ENCODE assay signal across 8 cellular contexts in genomic region chr14:75542585-75543091, GRCh38. TPM values are rescaled to one million over a fixed set of nuclear protein-coding genes. Genes with fewer than 3 reads are reported as not detected.
DNase-seq lines count a peak whose midpoint lies in the region; ATAC-seq, FAIRE-seq and TF ChIP-seq lines count a peak whose summit lies in the region.

No MANE protein-coding gene starts in this region.

- CTCF ChIA-PET in endothelial cell of umbilical vein (lab: Charles Lee) (interaction anchor here (0.9 to 1.8 kb wide), 5 partner anchors 15 to 56 kb away, joined by 3 to 11 read pairs (median 5); no protein-coding TSS in a partner anchor), HEK293T (lab: Yijun Ruan, JAX) (interaction anchor here (0.6 to 1.4 kb wide), 2 partner anchors 18 to 24 kb away, joined by 3 to 6 read pairs; no protein-coding TSS in a partner anchor)

- H3K79me2 ChIP-seq in endothelial cell of umbilical vein (ENCODE audit: control insufficient read depth, insufficient read depth, low read length): no peaks in the 10 kb centered on the region

- DNase-seq in GM19238 (ENCODE audit: insufficient read length, low spot score) (peak; percentile 77), endothelial cell of umbilical vein (ENCODE audit: low read depth, low spot score) (no peak), pons (ENCODE audit: low spot score) (peak; percentile 49), upper lobe of right lung (peak; percentile 88), HEK293T (ENCODE audit: extremely low spot score) (no peak), NCI-H345 (lab: John Stamatoyannopoulos, UW) (no peak)
- peak; percentile 94 for DNase-seq in activated CD4-positive, alpha-beta T cell treated with anti-CD3 and anti-CD28 coated beads, Interleukin-2, amount 10 ng/mL, durations not matched to agents 24 days and 14 days

- peak overlapping the region; percentile 67 for H3K4me3 Mint-ChIP-seq in activated CD4-positive, alpha-beta T cell treated with anti-CD3 and anti-CD28 coated beads, Interleukin-2, amount 10 ng/mL, durations not matched to agents 24 days and 14 days

- peaks cover 70% of the 10 kb centered on the region for H3K4me1 Mint-ChIP-seq in activated CD4-positive, alpha-beta T cell treated with anti-CD3 and anti-CD28 coated beads, Interleukin-2, amount 10 ng/mL, durations not matched to agents 24 days and 14 days

- no peak for TF ChIP-seq POLR2A in endothelial cell of umbilical vein (IDR thresholded peaks at IDR 0.05; ENCODE audit: low read depth, low read length)

- H3K36me3 ChIP-seq in endothelial cell of umbilical vein (ENCODE audit: control insufficient read depth in 2 of 2, extremely low read depth in 1 of 2, insufficient read depth in 2 of 2, low read length in 2 of 2): no peaks in the 10 kb centered on the region
- H3K36me3 ChIP-seq in upper lobe of right lung: no peaks in the 10 kb centered on the region

- H3K4me3 ChIP-seq in endothelial cell of umbilical vein (replicated peaks in 1 of 3; ENCODE audit: insufficient read depth in 1 of 3, low read depth in 1 of 3, low read length in 3 of 3) (no peak overlapping the region), upper lobe of right lung (peak overlapping the region; percentile 10)

- H3K9me3 ChIP-seq in endothelial cell of umbilical vein (replicated peaks; ENCODE audit: control insufficient read depth, insufficient read depth, low read length) (no peaks in the 10 kb centered on the region), upper lobe of right lung (no peaks in the 10 kb centered on the region)

- POLR2A ChIA-PET in endothelial cell of umbilical vein (lab: Charles Lee): no interaction called here
- POLR2A ChIA-PET in HEK293T (lab: Yijun Ruan, JAX): no interaction called here

- H3K27me3 ChIP-seq in endothelial cell of umbilical vein (ENCODE audit: control insufficient read depth in 2 of 2, insufficient read depth in 2 of 2, low read length in 2 of 2) (no peaks in the 10 kb centered on the region), upper lobe of right lung (no peaks in the 10 kb centered on the region)

- ATAC-seq in HG03457 (IDR thresholded peaks at IDR 0.05; ENCODE audit: unreplicated experiment): peak; percentile 42
- ATAC-seq in upper lobe of right lung: peak; percentile 97

- no peak for TF ChIP-seq CTCF in endothelial cell of umbilical vein (IDR thresholded peaks at IDR 0.05; ENCODE audit: extremely low read depth in 1 of 2, insufficient read depth in 1 of 2, low read depth in 1 of 2, low read length in 2 of 2)
- no peak for TF ChIP-seq CTCF in upper lobe of right lung (IDR thresholded peaks at IDR 0.05)

- intact Hi-C loops in activated CD4-positive, alpha-beta T cell treated with anti-CD3 and anti-CD28 coated beads, Interleukin-2, amount 10 ng/mL, durations not matched to agents 24 days and 14 days (cut with micrococcal nuclease): loop anchor here (1.0 to 5.0 kb wide), 6 partner anchors 19 to 295 kb away; partner anchors contain the start of gene TTLL5
- intact Hi-C loops in endothelial cell of umbilical vein (cut with micrococcal nuclease) (no loop called here), upper lobe of right lung (cut with DNase I) (no loop called here)

- no peaks in the 10 kb centered on the region for H3K27me3 Mint-ChIP-seq in activated CD4-positive, alpha-beta T cell treated with anti-CD3 and anti-CD28 coated beads, Interleukin-2, amount 10 ng/mL, durations not matched to agents 24 days and 14 days

- H3K4me2 ChIP-seq in endothelial cell of umbilical vein (ENCODE audit: insufficient read depth, low read length): no peak overlapping the region

- H3K27ac Mint-ChIP-seq in activated CD4-positive, alpha-beta T cell treated with anti-CD3 and anti-CD28 coated beads, Interleukin-2, amount 10 ng/mL, durations not matched to agents 24 days and 14 days: peak overlapping the region; percentile 96

- BruUV-seq in endothelial cell of umbilical vein (replicated peaks; lab: Mats Ljungman, UMichigan): no TSS peak

- no peaks in the 10 kb centered on the region for H3K9me1 ChIP-seq in endothelial cell of umbilical vein (replicated peaks; ENCODE audit: control insufficient read depth, extremely low read depth, insufficient read depth, low read length)

- no peak overlapping the region for H3K9ac ChIP-seq in endothelial cell of umbilical vein (replicated peaks; ENCODE audit: extremely low read depth, insufficient read depth, low read length)

- no peaks in the 10 kb centered on the region for H3K4me1 ChIP-seq in endothelial cell of umbilical vein (ENCODE audit: control insufficient read depth, extremely low read depth, insufficient read depth, low read length)
- H3K4me1 ChIP-seq in upper lobe of right lung: peaks cover 23% of the 10 kb centered on the region

- no peak for FAIRE-seq in endothelial cell of umbilical vein (lab: Jason Lieb, UNC)

- no peaks in the 10 kb centered on the region for H4K20me1 ChIP-seq in endothelial cell of umbilical vein (replicated peaks; ENCODE audit: control insufficient read depth, extremely low read depth, insufficient read depth, low read length)

- dilution Hi-C loops in endothelial cell of umbilical vein (cut with MboI; ENCODE audit: extremely low pct_ligation_motif_present, low sequenced_read_pairs): no loop called here

- H3K27ac ChIP-seq in endothelial cell of umbilical vein (ENCODE audit: insufficient read depth, low read depth, low read length) (no peak overlapping the region), upper lobe of right lung (peak overlapping the region; percentile 76)

- H3K36me3 Mint-ChIP-seq in activated CD4-positive, alpha-beta T cell treated with anti-CD3 and anti-CD28 coated beads, Interleukin-2, amount 10 ng/mL, durations not matched to agents 24 days and 14 days (ENCODE audit: low read depth): peaks cover 64% of the 10 kb centered on the region

- no peaks in the 10 kb centered on the region for H3K9me3 Mint-ChIP-seq in activated CD4-positive, alpha-beta T cell treated with anti-CD3 and anti-CD28 coated beads, Interleukin-2, amount 10 ng/mL, durations not matched to agents 24 days and 14 days

- H2AFZ ChIP-seq in endothelial cell of umbilical vein (ENCODE audit: low read depth, low read length): peak overlapping the region; percentile 28

TF ChIP-seq in endothelial cell of umbilical vein, 7 proteins besides CTCF, POLR2A, EP300 and RAD21:
- no peak for TF ChIP-seq JUN (IDR thresholded peaks at IDR 0.05; ENCODE audit: borderline replicate concordance, insufficient read depth, insufficient read length, low read depth)
- no peak for TF ChIP-seq FOS (IDR thresholded peaks at IDR 0.05; ENCODE audit: borderline replicate concordance, insufficient read depth, low read length)
- TF ChIP-seq EZH2 (IDR thresholded peaks at IDR 0.05; ENCODE audit: borderline replicate concordance, low read depth, low read length, severe bottlenecking): no peak
- TF ChIP-seq POLR2AphosphoS5 (IDR thresholded peaks at IDR 0.05; ENCODE audit: insufficient read depth, low read depth, low read length): no peak
- no peak for TF ChIP-seq MAX (IDR thresholded peaks at IDR 0.05; ENCODE audit: insufficient read depth, insufficient read length)
- no peak for TF ChIP-seq MYC (IDR thresholded peaks at IDR 0.05; ENCODE audit: low read depth, low read length)
- TF ChIP-seq GATA2 (IDR thresholded peaks at IDR 0.05; ENCODE audit: insufficient read depth, insufficient read length, low read depth, low read length): no peak

TF ChIP-seq in HEK293T, 16 proteins besides CTCF, POLR2A, EP300 and RAD21:
- TF ChIP-seq SUZ12 (IDR thresholded peaks at IDR 0.05) (no peak), NFRKB (IDR thresholded peaks at IDR 0.05) (no peak), ZNF384 (IDR thresholded peaks at IDR 0.05) (no peak), SP1 (IDR thresholded peaks at IDR 0.05) (no peak), FOXA1 (IDR thresholded peaks at IDR 0.05) (no peak), LEF1 (IDR thresholded peaks at IDR 0.05; ENCODE audit: borderline replicate concordance) (no peak), HDGF (IDR thresholded peaks at IDR 0.05; ENCODE audit: borderline replicate concordance) (no peak), BHLHE40 (IDR thresholded peaks at IDR 0.05; ENCODE audit: borderline replicate concordance) (no peak), FOXM1 (IDR thresholded peaks at IDR 0.05; ENCODE audit: borderline replicate concordance) (no peak), FOXK2 (IDR thresholded peaks at IDR 0.05) (no peak), CTBP1 (IDR thresholded peaks at IDR 0.05; ENCODE audit: borderline replicate concordance) (no peak), L3MBTL2 (conservative IDR thresholded peaks at IDR 0.05) (no peak), TARDBP (IDR thresholded peaks at IDR 0.05) (no peak), ARNT (IDR thresholded peaks at IDR 0.05) (no peak)

RNA-seq across cellular contexts. Expression of gene BATF, which starts 20.4 kb away (rescaled TPM):
- 175 and 178 TPM in 2 replicates for total RNA-seq in activated CD4-positive, alpha-beta T cell treated with anti-CD3 and anti-CD28 coated beads, Interleukin-2, amount 10 ng/mL, durations not matched to agents 24 days and 14 days
- total RNA-seq in endothelial cell of umbilical vein (not detected in 2 replicates), upper lobe of right lung (4.9 TPM)
- not detected in 2 replicates for polyA plus RNA-seq in endothelial cell of umbilical vein
- polyA plus RNA-seq in endothelial cell of umbilical vein (2011; cell fraction: cytosol; rRNA removed): not detected in 2 replicates
- polyA plus RNA-seq in endothelial cell of umbilical vein (2011; cell fraction: nucleus; rRNA removed): 0.28 TPM in 1 of 2 replicates, not detected in the other
- polyA plus RNA-seq in endothelial cell of umbilical vein (2012): not detected in 2 replicates
- not detected in 2 replicates for polyA minus RNA-seq in endothelial cell of umbilical vein
- not detected for polyA minus RNA-seq in endothelial cell of umbilical vein (2011; cell fraction: cytosol; rRNA and poly(A)+ RNA removed)
- not detected in 2 replicates for polyA minus RNA-seq in endothelial cell of umbilical vein (2011; cell fraction: nucleus; rRNA and poly(A)+ RNA removed)

RNA-seq across cellular contexts. Expression of gene FLVCR2, which starts 35.8 kb away (rescaled TPM):
- 3.6 and 5.4 TPM in 2 replicates for total RNA-seq in activated CD4-positive, alpha-beta T cell treated with anti-CD3 and anti-CD28 coated beads, Interleukin-2, amount 10 ng/mL, durations not matched to agents 24 days and 14 days
- total RNA-seq in endothelial cell of umbilical vein (4.9 and 9.1 TPM in 2 replicates), upper lobe of right lung (28.6 TPM)
- 1.4 and 1.8 TPM in 2 replicates for polyA plus RNA-seq in endothelial cell of umbilical vein
- 0.99 and 1.1 TPM in 2 replicates for polyA plus RNA-seq in endothelial cell of umbilical vein (2011; cell fraction: cytosol; rRNA removed)
- 1.9 and 2.2 TPM in 2 replicates for polyA plus RNA-seq in endothelial cell of umbilical vein (2011; cell fraction: nucleus; rRNA removed)
- 1.5 and 2.3 TPM in 2 replicates for polyA plus RNA-seq in endothelial cell of umbilical vein (2012)
- 2.3 and 9.0 TPM in 2 replicates for polyA minus RNA-seq in endothelial cell of umbilical vein
- 5.3 TPM for polyA minus RNA-seq in endothelial cell of umbilical vein (2011; cell fraction: cytosol; rRNA and poly(A)+ RNA removed)
- 1.7 and 2.7 TPM in 2 replicates for polyA minus RNA-seq in endothelial cell of umbilical vein (2011; cell fraction: nucleus; rRNA and poly(A)+ RNA removed)

Comparison
In these comparisons a context has a peak if more than half of its experiments do, and no peak if none do; other contexts are left out.
1. DNase-seq: peak in GM19238 (single experiment), activated CD4-positive, alpha-beta T cell treated with anti-CD3 and anti-CD28 coated beads, Interleukin-2, amount 10 ng/mL, durations not matched to agents 24 days and 14 days (single experiment), pons (single experiment) and upper lobe of right lung (single experiment); none in endothelial cell of umbilical vein (single experiment), HEK293T (single experiment) and NCI-H345 (single experiment).
2. RNA of gene BATF, which starts 20.4 kb away (total RNA-seq): 175 to 178 TPM in activated CD4-positive, alpha-beta T cell treated with anti-CD3 and anti-CD28 coated beads, Interleukin-2, amount 10 ng/mL, durations not matched to agents 24 days and 14 days; 4.9 TPM in upper lobe of right lung (single experiment) and not detected in endothelial cell of umbilical vein; every median in the first group is over 10 times any median in the second.